Comparison of ENCODE assay signal across 9 cellular contexts in the genomic region with DNA sequence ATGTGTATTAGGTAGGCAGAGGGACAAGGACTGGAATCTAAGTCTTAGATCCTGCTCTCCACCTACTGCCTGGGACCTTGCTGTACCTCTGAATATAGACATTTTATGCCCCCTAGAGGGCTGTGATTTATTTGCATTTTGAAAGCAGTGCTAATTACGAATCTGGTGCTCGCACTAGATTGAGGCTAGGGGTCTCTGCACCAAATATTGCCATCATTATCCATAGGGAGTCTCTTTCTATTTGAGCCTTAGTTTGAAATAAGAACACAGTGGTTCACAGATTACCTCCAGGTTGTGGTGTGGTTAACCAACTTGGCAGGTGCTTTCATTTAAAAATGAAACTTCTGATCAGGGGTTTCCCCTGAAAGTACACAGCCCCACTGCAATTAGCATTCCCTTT. TPM values are rescaled to one million over a fixed set of nuclear protein-coding genes. Genes with fewer than 3 reads are reported as not detected.
A peak's percentile ranks its signal among the peaks of the same experiment; 100 is the strongest.
DNase-seq lines count a peak whose midpoint lies in the region; ATAC-seq and TF ChIP-seq lines count a peak whose summit lies in the region.
"Had no signal": no experiment of that assay in that cellular context is flagged by ENCODE, and none has a peak within 500 bp of the region (broad histone marks: within the 10 kb centered on the region; RNA-seq: fewer than 3 reads in every experiment).

No MANE protein-coding gene starts in this region.

- no peak overlapping the region for H3K4me3 ChIP-seq in astrocyte of the cerebellum (ENCODE audit: low read depth, low read length)

- no peaks in the 10 kb centered on the region for H3K9me3 Mint-ChIP-seq in activated T-cell treated with anti-CD3 and anti-CD28 coated beads, Interleukin-2, amount 50 U/mL, for 72 hours
- H3K9me3 Mint-ChIP-seq: stimulated activated naive CD8-positive, alpha-beta T cell treated with anti-CD3 and anti-CD28 coated beads, Interleukin-15, Interleukin-2, amounts not matched to agents 100 ng/mL and 50 ng/mL, for 24 hours had no signal

- H3K4me3 Mint-ChIP-seq in activated T-cell treated with anti-CD3 and anti-CD28 coated beads, Interleukin-2, amount 50 U/mL, for 72 hours, result no peak overlapping the region
- H3K4me3 Mint-ChIP-seq: stimulated activated naive CD8-positive, alpha-beta T cell treated with anti-CD3 and anti-CD28 coated beads, Interleukin-15, Interleukin-2, amounts not matched to agents 100 ng/mL and 50 ng/mL, for 24 hours had no signal

- peaks cover 84% of the 10 kb centered on the region for H3K27me3 Mint-ChIP-seq in activated T-cell treated with anti-CD3 and anti-CD28 coated beads, Interleukin-2, amount 50 U/mL, for 72 hours (ENCODE audit: low read depth)

- peak; percentile 32 to 61 for ATAC-seq in activated T-cell treated with anti-CD3 and anti-CD28 coated beads, Interleukin-2, amount 50 U/mL, for 72 hours (replicated peaks in 1 of 2)
- ATAC-seq in GM21717 (IDR thresholded peaks at IDR 0.05; ENCODE audit: unreplicated experiment), result peak; percentile 96

- in situ Hi-C loops in astrocyte of the cerebellum (cut with HindIII; ENCODE audit: low sequenced_read_pairs), result no loop called here

- no peak overlapping the region for H3K27ac Mint-ChIP-seq in activated T-cell treated with anti-CD3 and anti-CD28 coated beads, Interleukin-2, amount 50 U/mL, for 72 hours
- H3K27ac Mint-ChIP-seq: stimulated activated naive CD8-positive, alpha-beta T cell treated with anti-CD3 and anti-CD28 coated beads, Interleukin-15, Interleukin-2, amounts not matched to agents 100 ng/mL and 50 ng/mL, for 24 hours had no signal

- H3K4me1 Mint-ChIP-seq in activated T-cell treated with anti-CD3 and anti-CD28 coated beads, Interleukin-2, amount 50 U/mL, for 72 hours (ENCODE audit: low read depth), result peaks cover 13% of the 10 kb centered on the region

- TF ChIP-seq CTCF in astrocyte of the cerebellum (IDR thresholded peaks at IDR 0.05; ENCODE audit: low read depth, low read length, missing control alignments), result peak; percentile 49

- no peak for DNase-seq in activated T-cell treated with anti-CD3 and anti-CD28 coated beads, Interleukin-2, amount 50 U/mL, for 72 hours
- no peak for DNase-seq in activated T-cell treated with anti-CD3 and anti-CD28 coated beads, Interleukin-2, amount 50 U/mL, for 1 hour
- DNase-seq in HuH-7.5 (ENCODE audit: low spot score), result peak; percentile 41
- no peak for DNase-seq in astrocyte of the cerebellum (ENCODE audit: low read depth)
- DNase-seq in midbrain (lab: John Stamatoyannopoulos, UW), result peak; percentile 5
- no peak for DNase-seq in Ammon's horn (ENCODE audit: low spot score)
- no peak for DNase-seq in middle frontal gyrus (ENCODE audit: extremely low spot score, low spot score)

- no peaks in the 10 kb centered on the region for H3K36me3 Mint-ChIP-seq in activated T-cell treated with anti-CD3 and anti-CD28 coated beads, Interleukin-2, amount 50 U/mL, for 72 hours (ENCODE audit: insufficient read depth in 2 of 2)

RNA-seq across cellular contexts. Expression of gene CNNM1, which starts 41.8 kb away (rescaled TPM):
- total RNA-seq in activated T-cell treated with anti-CD3 and anti-CD28 coated beads, Interleukin-2, amount 50 U/mL, for 72 hours, result under 1 TPM; 0.25 to 0.31 TPM

RNA-seq across cellular contexts. Expression of gene GOT1, which starts 59.4 kb away (rescaled TPM):
- total RNA-seq in activated T-cell treated with anti-CD3 and anti-CD28 coated beads, Interleukin-2, amount 50 U/mL, for 72 hours, result 100 to 1,000 TPM; 101 to 103 TPM

Comparison
In these comparisons a context has a peak if more than half of its experiments do, and no peak if none do; other contexts are left out.
1. DNase-seq: peak in HuH-7.5 (single experiment) and midbrain (single experiment); none in activated T-cell treated with anti-CD3 and anti-CD28 coated beads, Interleukin-2, amount 50 U/mL, for 72 hours (0 of 2), activated T-cell treated with anti-CD3 and anti-CD28 coated beads, Interleukin-2, amount 50 U/mL, for 1 hour (single experiment), astrocyte of the cerebellum (single experiment), Ammon's horn (single experiment) and middle frontal gyrus (single experiment).